Comparison of ENCODE assay signal across 14 cellular contexts in genomic region chr14:99420711-99421110, GRCh38. TPM values are rescaled to one million over a fixed set of nuclear protein-coding genes. Genes with fewer than 3 reads are reported as not detected.
DNase-seq lines count a peak whose midpoint lies in the region; ATAC-seq, FAIRE-seq and TF ChIP-seq lines count a peak whose summit lies in the region.
"Had no signal": no experiment of that assay in that cellular context is flagged by ENCODE, and none has a peak within 500 bp of the region (broad histone marks: within the 10 kb centered on the region; RNA-seq: fewer than 3 reads in every experiment).

No MANE protein-coding gene starts in this region.

- H3K4me1 ChIP-seq in endothelial cell of umbilical vein (ENCODE audit: control insufficient read depth, extremely low read depth, insufficient read depth, low read length) (peaks cover 3% of the 10 kb centered on the region), mesendoderm (ENCODE audit: control insufficient read depth, low read depth, low read length) (peaks cover 17% of the 10 kb centered on the region), SK-N-SH (ENCODE audit: control insufficient read depth in 1 of 2, insufficient read depth in 2 of 2, low read depth in 1 of 2, low read length in 1 of 2) (no peaks in the 10 kb centered on the region; a peak in 1 of 4 replicates)

- peak; percentile 82 for FAIRE-seq in endothelial cell of umbilical vein (lab: Jason Lieb, UNC)

- H2AFZ ChIP-seq in endothelial cell of umbilical vein (ENCODE audit: low read depth, low read length) = no peak overlapping the region
- no peak overlapping the region for H2AFZ ChIP-seq in SK-N-SH (ENCODE audit: low read depth)

- peaks cover 3% of the 10 kb centered on the region for H3K79me1 ChIP-seq in mesendoderm (ENCODE audit: low read length)

- H3K27me3 ChIP-seq in H7 (ENCODE audit: control insufficient read depth, insufficient read depth, low read length) (no peaks in the 10 kb centered on the region), endothelial cell of umbilical vein (ENCODE audit: control insufficient read depth in 2 of 2, insufficient read depth in 2 of 2, low read length in 2 of 2) (no peaks in the 10 kb centered on the region), mesendoderm (ENCODE audit: insufficient read depth, low read length, poor library complexity) (no peaks in the 10 kb centered on the region), SK-N-SH (ENCODE audit: insufficient read depth) (no peaks in the 10 kb centered on the region)
- H3K27me3 ChIP-seq: MG63, Peyer's patch had no signal

- DNase-seq in DMS53 treated with DMSO at 0.1 percent for 48 hours (lab: John Stamatoyannopoulos, UW; ENCODE audit: unreplicated experiment) = peak; percentile 6
- DNase-seq in H7 = peak; percentile 67
- peak; percentile 26 for DNase-seq in endothelial cell of umbilical vein (ENCODE audit: low read depth, low spot score)
- DNase-seq in mesendoderm = peak; percentile 73
- DNase-seq in NAMALWA (ENCODE audit: low spot score) = no peak
- no peak for DNase-seq in SK-N-SH
- DNase-seq: activated CD4-positive, alpha-beta T cell treated with anti-CD3 and anti-CD28 coated beads, Interleukin-2, amount 10 ng/mL, durations not matched to agents 7 days and 5 days; activated T-cell treated with anti-CD3 and anti-CD28 coated beads, Interleukin-2, amount 50 U/mL, for 4 hours; aorta; C1 segment of cervical spinal cord; MG63; Peyer's patch; stimulated activated CD4-positive, alpha-beta T cell treated with anti-CD3 and anti-CD28 coated beads, Interleukin-4, amount 100 ng/mL, for 4 hours had no signal

- no peaks in the 10 kb centered on the region for H3K9me1 ChIP-seq in endothelial cell of umbilical vein (replicated peaks; ENCODE audit: control insufficient read depth, extremely low read depth, insufficient read depth, low read length)

- dilution Hi-C loops in endothelial cell of umbilical vein (cut with MboI; ENCODE audit: extremely low pct_ligation_motif_present, low sequenced_read_pairs) = no loop called here

- intact Hi-C loops in endothelial cell of umbilical vein (cut with micrococcal nuclease) = no loop called here

- no peak for ATAC-seq in HG02852 (IDR thresholded peaks at IDR 0.05; ENCODE audit: unreplicated experiment)
- ATAC-seq: activated T-cell treated with anti-CD3 and anti-CD28 coated beads, Interleukin-2, amount 50 U/mL, for 4 hours had no signal

- H3F3A ChIP-seq in SK-N-SH (replicated peaks; ENCODE audit: insufficient read depth) = peaks cover 7% of the 10 kb centered on the region

- H3K36me3 ChIP-seq in H7 (replicated peaks; ENCODE audit: control insufficient read depth, insufficient read depth, low read length) (no peaks in the 10 kb centered on the region), endothelial cell of umbilical vein (ENCODE audit: control insufficient read depth in 2 of 2, extremely low read depth in 1 of 2, insufficient read depth in 2 of 2, low read length in 2 of 2) (no peaks in the 10 kb centered on the region), mesendoderm (ENCODE audit: control insufficient read depth, insufficient read depth, low read length) (no peaks in the 10 kb centered on the region), SK-N-SH (replicated peaks in 1 of 2; ENCODE audit: control insufficient read depth in 1 of 2, insufficient read depth in 2 of 2, low read length in 1 of 2) (peaks cover 0 to 8% of the 10 kb centered on the region in 2 experiments)
- H3K36me3 ChIP-seq: MG63, Peyer's patch had no signal

- H4K20me1 ChIP-seq in endothelial cell of umbilical vein (replicated peaks; ENCODE audit: control insufficient read depth, extremely low read depth, insufficient read depth, low read length) (no peaks in the 10 kb centered on the region), SK-N-SH (ENCODE audit: insufficient read depth) (no peaks in the 10 kb centered on the region; the same call in 1 of the 2 replicates)

- POLR2A ChIA-PET in endothelial cell of umbilical vein (lab: Charles Lee) (no interaction called here), SK-N-SH (lab: Yijun Ruan, JAX) (no interaction called here)

- no peak overlapping the region for H2AK5ac ChIP-seq in mesendoderm (ENCODE audit: low read length)

- WGBS in mesendoderm (ENCODE audit: extremely low coverage, insufficient coverage, low lambda C conversion rate) = no CpG with 5 or more reads among the region's 6 CpGs
- 97% methylated on average over 6 of the region's 6 CpGs for WGBS in SK-N-SH (ENCODE audit: low lambda C conversion rate)

- H3K4me2 ChIP-seq in endothelial cell of umbilical vein (ENCODE audit: insufficient read depth, low read length) = no peak overlapping the region
- no peak overlapping the region for H3K4me2 ChIP-seq in mesendoderm (ENCODE audit: low read length)
- no peak overlapping the region for H3K4me2 ChIP-seq in SK-N-SH

- H3K9me2 ChIP-seq in SK-N-SH = no peaks in the 10 kb centered on the region

- peaks cover 7% of the 10 kb centered on the region for H3K79me2 ChIP-seq in endothelial cell of umbilical vein (ENCODE audit: control insufficient read depth, insufficient read depth, low read length)
- H3K79me2 ChIP-seq in mesendoderm (ENCODE audit: control insufficient read depth, insufficient read depth, low read length) = no peaks in the 10 kb centered on the region
- no peaks in the 10 kb centered on the region for H3K79me2 ChIP-seq in SK-N-SH (ENCODE audit: insufficient read depth)

- H3K27ac ChIP-seq in endothelial cell of umbilical vein (ENCODE audit: insufficient read depth, low read depth, low read length) (no peak overlapping the region), mesendoderm (ENCODE audit: low read depth, low read length) (no peak overlapping the region), SK-N-SH (ENCODE audit: low read depth in 2 of 2, low read length in 1 of 2) (no peak overlapping the region)

- no peak overlapping the region for H3K56ac ChIP-seq in mesendoderm (ENCODE audit: low read length)

- H2BK120ac ChIP-seq in mesendoderm (ENCODE audit: low read depth, low read length) = no peak overlapping the region

- H3K4me3 ChIP-seq in H7 (ENCODE audit: insufficient read depth, low read depth, low read length) = no peak overlapping the region
- no peak overlapping the region for H3K4me3 ChIP-seq in endothelial cell of umbilical vein (replicated peaks in 1 of 3; ENCODE audit: insufficient read depth in 1 of 3, low read depth in 1 of 3, low read length in 3 of 3)
- no peak overlapping the region for H3K4me3 ChIP-seq in mesendoderm (ENCODE audit: low read length)
- H3K4me3 ChIP-seq in SK-N-SH (ENCODE audit: low read depth in 2 of 2, low read length in 1 of 2) = no peak overlapping the region
- H3K4me3 ChIP-seq: MG63, Peyer's patch had no signal

- TF ChIP-seq POLR2A in endothelial cell of umbilical vein (IDR thresholded peaks at IDR 0.05; ENCODE audit: low read depth, low read length) = no peak

- TF ChIP-seq CTCF in endothelial cell of umbilical vein (IDR thresholded peaks at IDR 0.05; ENCODE audit: extremely low read depth in 1 of 2, insufficient read depth in 1 of 2, low read depth in 1 of 2, low read length in 2 of 2) = no peak
- no peak for TF ChIP-seq CTCF in SK-N-SH (IDR thresholded peaks at IDR 0.05)

- no peak overlapping the region for H4K5ac ChIP-seq in mesendoderm (ENCODE audit: low read length)

- TF ChIP-seq EP300 in SK-N-SH (IDR thresholded peaks at IDR 0.05; ENCODE audit: borderline replicate concordance in 1 of 2, low read depth in 1 of 2, low read length in 1 of 2) = no peak

- peak overlapping the region; percentile 55 for H3K4ac ChIP-seq in mesendoderm (ENCODE audit: low read depth, low read length)

- H2BK15ac ChIP-seq in mesendoderm (replicated peaks; ENCODE audit: low read depth) = no peak overlapping the region

- no peak for TF ChIP-seq RAD21 in SK-N-SH (IDR thresholded peaks at IDR 0.05; ENCODE audit: low read length)

- no peak overlapping the region for H3K23ac ChIP-seq in mesendoderm (ENCODE audit: low read length)

- no peak overlapping the region for H2BK5ac ChIP-seq in mesendoderm (ENCODE audit: low read length)

- H3K9ac ChIP-seq in endothelial cell of umbilical vein (replicated peaks; ENCODE audit: extremely low read depth, insufficient read depth, low read length) = no peak overlapping the region
- H3K9ac ChIP-seq in mesendoderm (ENCODE audit: low read length) = no peak overlapping the region
- no peak overlapping the region for H3K9ac ChIP-seq in SK-N-SH

- peak overlapping the region; percentile 55 for H3K18ac ChIP-seq in mesendoderm (ENCODE audit: low read length)

- CTCF ChIA-PET in endothelial cell of umbilical vein (lab: Charles Lee) = interaction anchor here (0.6 to 1.1 kb wide), 2 partner anchors 14 to 32 kb away, joined by 3 to 4 read pairs; no protein-coding TSS in a partner anchor
- CTCF ChIA-PET in SK-N-SH (lab: Yijun Ruan, JAX) = no interaction called here

- no TSS peak for BruUV-seq in endothelial cell of umbilical vein (replicated peaks; lab: Mats Ljungman, UMichigan)

- H4K8ac ChIP-seq in mesendoderm (ENCODE audit: low read depth, low read length) = no peak overlapping the region

- H3K9me3 ChIP-seq in endothelial cell of umbilical vein (replicated peaks; ENCODE audit: control insufficient read depth, insufficient read depth, low read length) (no peaks in the 10 kb centered on the region), SK-N-SH (no peaks in the 10 kb centered on the region)
- H3K9me3 ChIP-seq: MG63, Peyer's patch had no signal

TF ChIP-seq in endothelial cell of umbilical vein, 7 proteins besides CTCF, POLR2A, EP300 and RAD21 (continues in another document):
- TF ChIP-seq, protein P1, sequence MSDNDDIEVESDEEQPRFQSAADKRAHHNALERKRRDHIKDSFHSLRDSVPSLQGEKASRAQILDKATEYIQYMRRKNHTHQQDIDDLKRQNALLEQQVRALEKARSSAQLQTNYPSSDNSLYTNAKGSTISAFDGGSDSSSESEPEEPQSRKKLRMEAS (IDR thresholded peaks at IDR 0.05; ENCODE audit: insufficient read depth, insufficient read length) = no peak

TF ChIP-seq in SK-N-SH, 30 proteins besides CTCF, POLR2A, EP300 and RAD21 (continues in another document):
- TF ChIP-seq POLR2AphosphoS5 (IDR thresholded peaks at IDR 0.05; ENCODE audit: low read depth, low read length) = no peak
- TF ChIP-seq JUND (IDR thresholded peaks at IDR 0.05) = no peak

RNA-seq across cellular contexts. Expression of gene SETD3, which starts 59.9 kb away (rescaled TPM):
- total RNA-seq in H7 (2014; rRNA removed; shearing (Covaris generic)) = 60.0 and 70.2 TPM in 2 replicates
- 51.9 and 53.1 TPM in 2 replicates for total RNA-seq in endothelial cell of umbilical vein
- polyA plus RNA-seq in endothelial cell of umbilical vein = 18.1 and 18.7 TPM in 2 replicates
- 23.4 and 23.7 TPM in 2 replicates for polyA plus RNA-seq in endothelial cell of umbilical vein (2011; cell fraction: cytosol; rRNA removed)
- 23.3 and 29.3 TPM in 2 replicates for polyA plus RNA-seq in endothelial cell of umbilical vein (2011; cell fraction: nucleus; rRNA removed)
- 38.7 and 46.1 TPM in 2 replicates for polyA plus RNA-seq in endothelial cell of umbilical vein (2012)
- polyA minus RNA-seq in endothelial cell of umbilical vein = 35.6 and 39.3 TPM in 2 replicates
- polyA minus RNA-seq in endothelial cell of umbilical vein (2011; cell fraction: cytosol; rRNA and poly(A)+ RNA removed) = 52.2 TPM
- 30.9 and 39.5 TPM in 2 replicates for polyA minus RNA-seq in endothelial cell of umbilical vein (2011; cell fraction: nucleus; rRNA and poly(A)+ RNA removed)
- polyA plus RNA-seq in mesendoderm (2013, experiment 1 of 2) = 50.4 TPM
- polyA plus RNA-seq in mesendoderm (2013, experiment 2 of 2) = 51.1 TPM
- polyA plus RNA-seq in SK-N-SH (2012; rRNA removed) = 19.1 and 22.7 TPM in 2 replicates
- polyA plus RNA-seq in SK-N-SH (2012; cell fraction: cytosol; rRNA removed) = 24.4 and 28.7 TPM in 2 replicates
- polyA plus RNA-seq in SK-N-SH (2012; cell fraction: nucleus; rRNA removed) = 8.5 and 14.9 TPM in 2 replicates

Comparison
In these comparisons a context has a peak if more than half of its experiments do, and no peak if none do; other contexts are left out.
1. DNase-seq: peak in DMS53 treated with DMSO at 0.1 percent for 48 hours (single experiment), H7 (single experiment), endothelial cell of umbilical vein (single experiment) and mesendoderm (single experiment); none in NAMALWA (single experiment) and SK-N-SH (single experiment).